In genomic region chr5:174273325-174273724, GRCh38 we compare ENCODE assay signal across 13 cellular contexts.
DNase-seq lines count a peak whose midpoint lies in the region; ATAC-seq and TF ChIP-seq lines count a peak whose summit lies in the region.
"Had no signal": no experiment of that assay in that cellular context is flagged by ENCODE, and none has a peak within 500 bp of the region (broad histone marks: within the 10 kb centered on the region; RNA-seq: fewer than 3 reads in every experiment).

No MANE protein-coding gene starts in this region.

- DNase-seq in GM12865 (ENCODE audit: low read depth) (peak; percentile 88), NCI-H526 (lab: John Stamatoyannopoulos, UW) (no peak), CD1c-positive myeloid dendritic cell (ENCODE audit: extremely low spot score) (no peak), NOMO-1 (lab: John Stamatoyannopoulos, UW; ENCODE audit: unreplicated experiment in 2 of 2) (no peak)
- no peak for DNase-seq in central memory CD4-positive, alpha-beta T cell
- DNase-seq: DND-41, Karpas-422, midbrain, right cardiac atrium, Right ventricle myocardium superior had no signal

- ATAC-seq in GM19372 (IDR thresholded peaks at IDR 0.05; ENCODE audit: low read depth, unreplicated experiment) (peak; percentile 88), HG02678 (IDR thresholded peaks at IDR 0.05; ENCODE audit: unreplicated experiment) (peak; percentile 90), HG03378 (IDR thresholded peaks at IDR 0.05; ENCODE audit: unreplicated experiment) (peak; percentile 92)
- ATAC-seq: right cardiac atrium had no signal

- peak overlapping the region; percentile 19 for H3K4me3 ChIP-seq in GM12865 (ENCODE audit: low read depth, low read length)

- no peak for TF ChIP-seq CTCF in GM12865 (IDR thresholded peaks at IDR 0.05; ENCODE audit: insufficient read depth, low read depth, low read length, missing control alignments)
